In genomic region chr16:91484-91883, GRCh38 we compare ENCODE assay signal across 9 cellular contexts. TPM values are rescaled to one million over a fixed set of nuclear protein-coding genes. Genes with fewer than 3 reads are reported as not detected.
DNase-seq lines count a peak whose midpoint lies in the region; ATAC-seq and TF ChIP-seq lines count a peak whose summit lies in the region.
"Had no signal": no experiment of that assay in that cellular context is flagged by ENCODE, and none has a peak within 500 bp of the region (broad histone marks: within the 10 kb centered on the region; RNA-seq: fewer than 3 reads in every experiment).

No MANE protein-coding gene starts in this region.

- H3K4me3 ChIP-seq in upper lobe of left lung (no peak overlapping the region), lower leg skin (ENCODE audit: low read depth, poor library complexity, severe bottlenecking) (no peak overlapping the region)

- no peak for TF ChIP-seq EP300 in upper lobe of left lung (IDR thresholded peaks at IDR 0.05)

- no peaks in the 10 kb centered on the region for H3K4me1 Mint-ChIP-seq in progenitor cell of endocrine pancreas (ENCODE audit: low read depth)

- intact Hi-C loops in lower leg skin (cut with DNase I; ENCODE audit: low total_unique reads) = no loop called here

- DNase-seq in HUDEP-2 (lab: John Stamatoyannopoulos, UW; ENCODE audit: unreplicated experiment in 76 of 76) = peak in 66 of 76 experiments; percentile 13 to 81 (median 52)
- DNase-seq in NCI-H446 treated with DMSO at 0.1 percent for 48 hours (lab: John Stamatoyannopoulos, UW) = peak; percentile 27
- peak; percentile 54 for DNase-seq in fibroblast of the conjunctiva (ENCODE audit: low read depth)
- no peak for DNase-seq in progenitor cell of endocrine pancreas (ENCODE audit: low spot score, unreplicated experiment)
- no peak for DNase-seq in upper lobe of left lung
- DNase-seq in lower leg skin (ENCODE audit: low spot score in 2 of 2) = no peak
- DNase-seq: PC-3 had no signal

- H3K36me3 Mint-ChIP-seq in progenitor cell of endocrine pancreas (ENCODE audit: insufficient read depth) = peaks cover 4% of the 10 kb centered on the region

- no peak for ATAC-seq in HG03442 (IDR thresholded peaks at IDR 0.05; ENCODE audit: unreplicated experiment)
- ATAC-seq in GM18909 (IDR thresholded peaks at IDR 0.05; ENCODE audit: poor library complexity, unreplicated experiment) = no peak
- no peak for ATAC-seq in upper lobe of left lung (ENCODE audit: low FRiP score in 2 of 2)
- ATAC-seq: PC-3 had no signal

- H3K27ac Mint-ChIP-seq in progenitor cell of endocrine pancreas = peak overlapping the region; percentile 69

- TF ChIP-seq CTCF in progenitor cell of endocrine pancreas (IDR thresholded peaks at IDR 0.05; ENCODE audit: unreplicated experiment) (no peak), upper lobe of left lung (IDR thresholded peaks at IDR 0.05) (no peak), lower leg skin (IDR thresholded peaks at IDR 0.05) (no peak)

- H3K4me1 ChIP-seq in upper lobe of left lung = peaks cover 0 to 2% (median under 1%) of the 10 kb centered on the region in 4 donors

- no peak overlapping the region for H3K4me3 Mint-ChIP-seq in progenitor cell of endocrine pancreas (ENCODE audit: low read depth)

- H3K27ac ChIP-seq in upper lobe of left lung = no peak overlapping the region

- WGBS in upper lobe of left lung, 2 donors = 56 to 64% methylated on average over 9 of the region's 9 CpGs
- 44 to 67% methylated on average over 9 of the region's 9 CpGs for WGBS in lower leg skin, 2 donors

- H3K27me3 Mint-ChIP-seq in progenitor cell of endocrine pancreas = no peaks in the 10 kb centered on the region

- no peaks in the 10 kb centered on the region for H3K9me3 ChIP-seq in upper lobe of left lung

- H3K9me3 Mint-ChIP-seq in progenitor cell of endocrine pancreas (ENCODE audit: low read depth) = no peaks in the 10 kb centered on the region

- no peak for TF ChIP-seq POLR2A in upper lobe of left lung (IDR thresholded peaks at IDR 0.05)
- TF ChIP-seq POLR2A in lower leg skin (IDR thresholded peaks at IDR 0.05) = no peak

- H3K36me3 ChIP-seq in upper lobe of left lung = peaks cover 0 to 58% (median 33%) of the 10 kb centered on the region in 4 donors

- no peaks in the 10 kb centered on the region for H3K27me3 ChIP-seq in upper lobe of left lung

RNA-seq across cellular contexts. Expression of gene MPG, which starts 13.5 kb away (rescaled TPM):
- total RNA-seq in progenitor cell of endocrine pancreas (32.4 and 35.2 TPM in 2 replicates), upper lobe of left lung (10 to 100 TPM; 52.6 to 99.0 (median 71.7) TPM), lower leg skin (10 to 100 TPM; 46.8 to 84.8 (median 61.0) TPM)

RNA-seq across cellular contexts. Expression of gene RHBDF1, which starts 19.1 kb away (rescaled TPM):
- total RNA-seq in progenitor cell of endocrine pancreas = 51.3 and 58.2 TPM in 2 replicates
- 100 to 1,000 TPM in 1 of 6 donors, 10 to 100 TPM in 5; 24.4 to 110 (median 46.3) TPM for total RNA-seq in upper lobe of left lung
- total RNA-seq in lower leg skin = 10 to 100 TPM; 38.6 to 45.9 (median 43.6) TPM

RNA-seq across cellular contexts. Expression of gene SNRNP25, which starts 37.9 kb away (rescaled TPM):
- total RNA-seq in progenitor cell of endocrine pancreas (52.0 and 53.9 TPM in 2 replicates), upper lobe of left lung (10 to 100 TPM in 5 of 6 donors, 1 to 10 TPM in 1; 6.9 to 26.2 (median 16.0) TPM), lower leg skin (10 to 100 TPM in 3 of 4 donors, 1 to 10 TPM in 1; 6.3 to 12.0 (median 10.4) TPM)

RNA-seq across cellular contexts. Expression of gene POLR3K, which starts 38.1 kb away (rescaled TPM):
- 11.1 and 13.9 TPM in 2 replicates for total RNA-seq in progenitor cell of endocrine pancreas
- 10 to 100 TPM in 2 of 6 donors, 1 to 10 TPM in 4; 4.2 to 15.7 (median 6.6) TPM for total RNA-seq in upper lobe of left lung
- total RNA-seq in lower leg skin = 1 to 10 TPM; 1.1 to 6.0 (median 3.0) TPM

RNA-seq across cellular contexts. Expression of gene NPRL3, which starts 47.0 kb away (rescaled TPM):
- total RNA-seq in progenitor cell of endocrine pancreas (55.0 and 60.8 TPM in 2 replicates), upper lobe of left lung (10 to 100 TPM; 22.6 to 70.2 (median 29.7) TPM), lower leg skin (10 to 100 TPM; 20.3 to 33.9 (median 23.6) TPM)

Comparison
In these comparisons a context has a peak if more than half of its experiments do, and no peak if none do; other contexts are left out.
1. DNase-seq: peak in HUDEP-2 (66 of 76), NCI-H446 treated with DMSO at 0.1 percent for 48 hours (single experiment) and fibroblast of the conjunctiva (single experiment); none in progenitor cell of endocrine pancreas (single experiment), upper lobe of left lung (0 of 2) and lower leg skin (0 of 2).